13 cellular contexts compared by ENCODE assay signal in genomic region chr11:2303627-2304155, GRCh38. TPM values are rescaled to one million over a fixed set of nuclear protein-coding genes. Genes with fewer than 3 reads are reported as not detected.
A peak's percentile ranks its signal among the peaks of the same experiment; 100 is the strongest.
DNase-seq lines count a peak whose midpoint lies in the region; ATAC-seq, FAIRE-seq and TF ChIP-seq lines count a peak whose summit lies in the region.
"Had no signal": no experiment of that assay in that cellular context is flagged by ENCODE, and none has a peak within 500 bp of the region (broad histone marks: within the 10 kb centered on the region; RNA-seq: fewer than 3 reads in every experiment).

No MANE protein-coding gene starts in this region.

- FAIRE-seq in small intestine (lab: Jason Lieb, UNC): no peak

- no peaks in the 10 kb centered on the region for H3K9me3 Mint-ChIP-seq in activated T-helper 17 cell treated with anti-CD3 and anti-CD28 coated beads, Interleukin-2, amount 50 U/mL, for 72 hours
- H3K9me3 Mint-ChIP-seq: memory B cell had no signal

- H3K9me3 ChIP-seq in small intestine (ENCODE audit: control insufficient read depth, low read depth): no peaks in the 10 kb centered on the region

- no peak for TF ChIP-seq POLR2A in NB4 (IDR thresholded peaks at IDR 0.05; ENCODE audit: extremely low read depth, insufficient read length)

- ATAC-seq in activated T-helper 17 cell treated with anti-CD3 and anti-CD28 coated beads, Interleukin-2, amount 50 U/mL, for 72 hours (replicated peaks): no peak

- TF ChIP-seq CTCF in NB4 (IDR thresholded peaks at IDR 0.05; ENCODE audit: low read depth, low read length): no peak

- no peaks in the 10 kb centered on the region for H3K4me1 ChIP-seq in small intestine (ENCODE audit: control insufficient read depth in 2 of 2, insufficient read depth in 1 of 2, low read depth in 1 of 2, low read length in 1 of 2)

- H3K36me3 ChIP-seq in small intestine (ENCODE audit: control insufficient read depth in 2 of 2, insufficient read depth in 2 of 2, low read length in 2 of 2): no peaks in the 10 kb centered on the region

- DNase-seq in NB4 (ENCODE audit: low read depth) (peak; percentile 46), left kidney (ENCODE audit: low read depth, low spot score) (peak; percentile 25), small intestine (peak; percentile 29), NCI-H82 (lab: John Stamatoyannopoulos, UW) (no peak), AML-193 (lab: John Stamatoyannopoulos, UW) (no peak), NCI-H2227 (lab: John Stamatoyannopoulos, UW; ENCODE audit: unreplicated experiment) (no peak)
- no peak for DNase-seq in stimulated activated CD4-positive, alpha-beta T cell treated with anti-CD3 and anti-CD28 coated beads, Interleukin-15, amount 100 ng/mL, for 24 hours
- DNase-seq: activated CD4-positive, CD25-positive, alpha-beta regulatory T cell; HCEC 1CT; NCI-H1417 had no signal

- peak overlapping the region; percentile 76 for H3K4me3 ChIP-seq in NB4 (ENCODE audit: low read depth, low read length)
- no peak overlapping the region for H3K4me3 ChIP-seq in small intestine (ENCODE audit: low read depth in 1 of 2, low read length in 2 of 2)

- H3K4me1 Mint-ChIP-seq in activated T-helper 17 cell treated with anti-CD3 and anti-CD28 coated beads, Interleukin-2, amount 50 U/mL, for 72 hours: peaks cover 15% of the 10 kb centered on the region

- no peaks in the 10 kb centered on the region for H3K27me3 ChIP-seq in small intestine (ENCODE audit: control insufficient read depth in 2 of 2, insufficient read depth in 2 of 2, low read length in 2 of 2)

- H3K4me3 Mint-ChIP-seq in activated T-helper 17 cell treated with anti-CD3 and anti-CD28 coated beads, Interleukin-2, amount 50 U/mL, for 72 hours: peak overlapping the region; percentile 97

- H3K27me3 Mint-ChIP-seq in activated T-helper 17 cell treated with anti-CD3 and anti-CD28 coated beads, Interleukin-2, amount 50 U/mL, for 72 hours: no peaks in the 10 kb centered on the region

- H3K27ac ChIP-seq in small intestine (ENCODE audit: low read depth in 1 of 2, low read length in 1 of 2): no peak overlapping the region

- H3K27ac Mint-ChIP-seq in activated T-helper 17 cell treated with anti-CD3 and anti-CD28 coated beads, Interleukin-2, amount 50 U/mL, for 72 hours: no peak overlapping the region
- H3K27ac Mint-ChIP-seq: memory B cell had no signal

- 49 to 62% (median 59%) methylated on average over 9 of the region's 9 CpGs for WGBS in small intestine, 3 donors

- H3K36me3 Mint-ChIP-seq in activated T-helper 17 cell treated with anti-CD3 and anti-CD28 coated beads, Interleukin-2, amount 50 U/mL, for 72 hours (ENCODE audit: low read depth): no peaks in the 10 kb centered on the region

RNA-seq across cellular contexts. Expression of gene TSPAN32, which starts 1.9 kb away (rescaled TPM):
- total RNA-seq in activated T-helper 17 cell treated with anti-CD3 and anti-CD28 coated beads, Interleukin-2, amount 50 U/mL, for 72 hours: 10 to 100 TPM in 1 of 2 donors, 1 to 10 TPM in 1; 8.1 to 14.8 TPM
- polyA plus RNA-seq in small intestine: under 1 TPM in 1 of 3 donors, not detected in 2; 0.36 TPM
- polyA plus RNA-seq: fibroblast of lung had no signal

RNA-seq across cellular contexts. Expression of gene C11orf21, which starts 2.0 kb away (rescaled TPM):
- total RNA-seq in activated T-helper 17 cell treated with anti-CD3 and anti-CD28 coated beads, Interleukin-2, amount 50 U/mL, for 72 hours: 10 to 100 TPM in 1 of 2 donors, 1 to 10 TPM in 1; 8.4 to 24.6 TPM
- polyA plus RNA-seq in small intestine: under 1 TPM in 2 of 3 donors, not detected in 1; 0.22 to 0.58 TPM
- polyA plus RNA-seq: fibroblast of lung had no signal

RNA-seq across cellular contexts. Expression of gene ASCL2, which starts 33.3 kb away (rescaled TPM):
- 1 to 10 TPM; 1.2 to 5.1 TPM for total RNA-seq in activated T-helper 17 cell treated with anti-CD3 and anti-CD28 coated beads, Interleukin-2, amount 50 U/mL, for 72 hours
- 10 to 100 TPM in 1 of 3 donors, 1 to 10 TPM in 1, under 1 TPM in 1; 0.89 to 16.4 (median 2.4) TPM for polyA plus RNA-seq in small intestine
- total RNA-seq: fibroblast of lung had no signal
- polyA plus RNA-seq: fibroblast of lung had no signal

Comparison
In these comparisons a context has a peak if more than half of its experiments do, and no peak if none do; other contexts are left out.
1. DNase-seq: peak in NB4 (single experiment), left kidney (single experiment) and small intestine (single experiment); none in NCI-H82 (single experiment), AML-193 (0 of 2), NCI-H2227 (single experiment) and stimulated activated CD4-positive, alpha-beta T cell treated with anti-CD3 and anti-CD28 coated beads, Interleukin-15, amount 100 ng/mL, for 24 hours (single experiment).